ENCODE assay signal across 1 cellular context in the genomic region with DNA sequence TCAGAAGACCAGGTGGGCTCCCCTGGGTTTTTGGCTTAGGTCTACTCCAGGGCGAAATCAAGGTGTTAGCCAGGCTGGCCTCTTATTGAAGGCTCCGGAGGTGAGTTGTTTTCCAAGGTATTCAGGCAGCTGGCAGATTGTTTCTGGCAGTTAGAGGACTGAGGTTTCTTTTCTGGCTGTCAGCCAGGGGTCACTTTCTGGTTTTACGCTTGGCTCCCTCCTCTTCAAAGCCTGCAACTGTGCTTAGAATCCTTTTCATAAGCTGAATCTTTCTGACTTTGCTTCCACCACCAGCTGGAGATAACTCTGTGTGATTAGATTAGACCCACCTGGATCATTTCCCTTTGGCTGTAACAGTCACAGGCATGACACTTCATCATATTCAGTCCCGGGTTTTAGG.
TF ChIP-seq lines count a peak whose summit lies in the region.

No MANE protein-coding gene starts in this region.

TF ChIP-seq in IMR-90, 13 proteins besides CTCF, POLR2A, EP300 and RAD21 (continued from another document):
- TF ChIP-seq, protein P1, sequence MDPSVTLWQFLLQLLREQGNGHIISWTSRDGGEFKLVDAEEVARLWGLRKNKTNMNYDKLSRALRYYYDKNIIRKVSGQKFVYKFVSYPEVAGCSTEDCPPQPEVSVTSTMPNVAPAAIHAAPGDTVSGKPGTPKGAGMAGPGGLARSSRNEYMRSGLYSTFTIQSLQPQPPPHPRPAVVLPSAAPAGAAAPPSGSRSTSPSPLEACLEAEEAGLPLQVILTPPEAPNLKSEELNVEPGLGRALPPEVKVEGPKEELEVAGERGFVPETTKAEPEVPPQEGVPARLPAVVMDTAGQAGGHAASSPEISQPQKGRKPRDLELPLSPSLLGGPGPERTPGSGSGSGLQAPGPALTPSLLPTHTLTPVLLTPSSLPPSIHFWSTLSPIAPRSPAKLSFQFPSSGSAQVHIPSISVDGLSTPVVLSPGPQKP (IDR thresholded peaks at IDR 0.05; ENCODE audit: borderline replicate concordance, low read depth, low read length) = no peak
- TF ChIP-seq SMC3 (IDR thresholded peaks at IDR 0.05; ENCODE audit: low read depth, low read length) = no peak
